Comparison of ENCODE assay signal across 9 cellular contexts in the genomic region with DNA sequence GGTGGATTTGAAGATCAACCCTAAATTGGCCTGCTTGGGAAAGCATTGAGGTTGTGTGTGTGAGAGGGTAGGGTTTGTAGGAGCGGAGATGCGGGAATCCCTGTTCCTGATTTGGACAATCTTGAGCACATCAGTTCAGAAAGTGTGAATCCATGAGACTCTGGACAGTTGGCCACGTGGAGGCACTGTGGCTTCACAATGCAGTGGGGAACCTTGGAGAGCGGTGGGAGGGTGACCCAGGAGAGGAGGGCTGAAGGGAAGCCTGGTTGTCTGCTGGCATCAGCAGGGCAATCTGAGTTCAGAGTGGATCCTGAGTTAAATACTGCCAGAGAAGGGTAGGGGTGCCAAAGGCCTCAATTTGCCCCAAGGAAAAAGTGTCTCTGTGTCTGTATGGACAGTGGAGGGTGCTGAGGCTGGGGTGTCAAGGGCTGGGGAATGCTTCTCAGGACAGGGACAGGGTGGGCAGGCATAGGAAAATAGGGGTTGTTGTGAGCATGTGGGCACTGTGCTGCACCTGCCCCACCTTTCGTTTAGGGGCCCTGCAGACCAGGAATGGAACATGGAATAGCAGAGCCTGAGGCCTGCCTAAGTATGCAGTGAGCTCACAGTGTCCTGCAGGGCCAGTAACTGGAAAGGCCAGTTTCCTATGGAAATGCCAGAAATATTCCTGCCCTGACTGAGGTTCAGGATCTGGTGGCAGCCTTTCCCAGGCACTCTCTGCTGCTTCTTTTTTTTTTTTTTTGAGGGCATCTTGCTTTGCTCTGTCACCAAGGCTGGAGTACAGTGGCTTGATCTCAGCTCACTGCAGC.
DNase-seq lines count a peak whose midpoint lies in the region; ATAC-seq and TF ChIP-seq lines count a peak whose summit lies in the region.
"Had no signal": no experiment of that assay in that cellular context is flagged by ENCODE, and none has a peak within 500 bp of the region (broad histone marks: within the 10 kb centered on the region; RNA-seq: fewer than 3 reads in every experiment).

No MANE protein-coding gene starts in this region.

- H3K27me3 ChIP-seq in SJSA1 (replicated peaks) (no peaks in the 10 kb centered on the region), gastrocnemius medialis (no peaks in the 10 kb centered on the region), gastroesophageal sphincter (no peaks in the 10 kb centered on the region)

- intact Hi-C loops in gastrocnemius medialis (cut with DNase I; ENCODE audit: low total_unique reads) = no loop called here

- H3K4me3 ChIP-seq in SJSA1 (no peak overlapping the region), gastrocnemius medialis (no peak overlapping the region), gastroesophageal sphincter (no peak overlapping the region)

- TF ChIP-seq POLR2A in gastrocnemius medialis (IDR thresholded peaks at IDR 0.05) = no peak
- TF ChIP-seq POLR2A in gastroesophageal sphincter (IDR thresholded peaks at IDR 0.05) = no peak

- H3K4me1 ChIP-seq in SJSA1 (replicated peaks) (no peaks in the 10 kb centered on the region; the same call in none of the 2 replicates), gastrocnemius medialis (no peaks in the 10 kb centered on the region), gastroesophageal sphincter (no peaks in the 10 kb centered on the region)

- TF ChIP-seq CTCF in gastrocnemius medialis (IDR thresholded peaks at IDR 0.05 in 4 of 5, conservative IDR thresholded peaks at IDR 0.05 in 1 of 5) (no peak), gastroesophageal sphincter (IDR thresholded peaks at IDR 0.05) (no peak)

- WGBS in gastroesophageal sphincter (ENCODE audit: low coverage in 1 of 2), 2 donors = 55 to 100% methylated on average over 2 to 4 of the region's 5 CpGs

- no peak overlapping the region for H3K27ac ChIP-seq in SJSA1
- no peak overlapping the region for H3K27ac ChIP-seq in gastrocnemius medialis
- no peak overlapping the region for H3K27ac ChIP-seq in gastroesophageal sphincter

- no peak for TF ChIP-seq EP300 in gastroesophageal sphincter (IDR thresholded peaks at IDR 0.05)

- in situ Hi-C loops in ACHN (cut with HindIII; ENCODE audit: low pct_ligation_motif_present, low pct_unique_long_range_greater_than_20kb, low sequenced_read_pairs) (no loop called here), gastrocnemius medialis (cut with MboI; ENCODE audit: low sequenced_read_pairs in 4 of 4) (no loop called here)

- ATAC-seq in GM18868 (IDR thresholded peaks at IDR 0.05; ENCODE audit: unreplicated experiment) = peak; percentile 41
- no peak for ATAC-seq in GM21619 (IDR thresholded peaks at IDR 0.05; ENCODE audit: unreplicated experiment)
- no peak for ATAC-seq in gastrocnemius medialis
- ATAC-seq in gastroesophageal sphincter = no peak

- no peaks in the 10 kb centered on the region for H3K36me3 ChIP-seq in SJSA1
- no peaks in the 10 kb centered on the region for H3K36me3 ChIP-seq in gastrocnemius medialis
- no peaks in the 10 kb centered on the region for H3K36me3 ChIP-seq in gastroesophageal sphincter

- DNase-seq in ACHN (peak; percentile 39), SJSA1 (ENCODE audit: low read depth in 1 of 2, low spot score in 2 of 2) (peak; percentile 34 to 61), glomerular visceral epithelial cell (ENCODE audit: extremely low spot score) (peak; percentile 20), NCI-H2196 treated with DMSO at 0.1 percent for 48 hours (lab: John Stamatoyannopoulos, UW; ENCODE audit: unreplicated experiment) (no peak), gastrocnemius medialis (no peak)
- DNase-seq: stimulated activated naive CD4-positive, alpha-beta T cell treated with Interleukin-2 at 50 U/mL for 16 hours had no signal

- H3K9me3 ChIP-seq in SJSA1 (replicated peaks) = no peaks in the 10 kb centered on the region
- H3K9me3 ChIP-seq in gastrocnemius medialis = no peaks in the 10 kb centered on the region
- H3K9me3 ChIP-seq in gastroesophageal sphincter = no peaks in the 10 kb centered on the region

Comparison
In these comparisons a context has a peak if more than half of its experiments do, and no peak if none do; other contexts are left out.
1. DNase-seq: peak in ACHN (single experiment), SJSA1 (2 of 2) and glomerular visceral epithelial cell (single experiment); none in NCI-H2196 treated with DMSO at 0.1 percent for 48 hours (single experiment) and gastrocnemius medialis (0 of 2).